Comparison of ENCODE assay signal across 9 cellular contexts in genomic region chr1:172826096-172826741, GRCh38.
DNase-seq lines count a peak whose midpoint lies in the region; ATAC-seq lines count a peak whose summit lies in the region.
"Had no signal": no experiment of that assay in that cellular context is flagged by ENCODE, and none has a peak within 500 bp of the region (broad histone marks: within the 10 kb centered on the region; RNA-seq: fewer than 3 reads in every experiment).

No MANE protein-coding gene starts in this region.

- no peak overlapping the region for H3K9ac ChIP-seq in SK-N-MC (ENCODE audit: insufficient read length)

- no peaks in the 10 kb centered on the region for H3K36me3 ChIP-seq in SK-N-MC (ENCODE audit: insufficient read depth, low read length)
- H3K36me3 ChIP-seq in naive thymus-derived CD4-positive, alpha-beta T cell (ENCODE audit: control insufficient read depth in 2 of 3, insufficient read depth in 3 of 3, low read length in 3 of 3) = no peaks in the 10 kb centered on the region

- CTCF ChIA-PET in naive thymus-derived CD4-positive, alpha-beta T cell (lab: Charles Lee) = interaction anchor here (0.6 to 2.6 kb wide), 11 partner anchors 9 to 604 kb away, joined by 3 to 42 read pairs (median 4); no protein-coding TSS in a partner anchor

- H3K4me1 Mint-ChIP-seq in naive thymus-derived CD4-positive, alpha-beta T cell = peaks cover 0 to 10% (median 0%) of the 10 kb centered on the region in 7 donors

- peaks cover 0 to 5% (median 0%) of the 10 kb centered on the region in 5 donors for H3K36me3 Mint-ChIP-seq in naive thymus-derived CD4-positive, alpha-beta T cell
- H3K36me3 Mint-ChIP-seq: activated naive CD4-positive, alpha-beta T cell treated with anti-CD3 and anti-CD28 coated beads, Interleukin-2, amount 50 U/mL, for 24 hours had no signal

- DNase-seq in GDM1 (lab: John Stamatoyannopoulos, UW) = peak; percentile 11
- DNase-seq in SK-N-MC (ENCODE audit: low read depth, low spot score) = peak; percentile 76
- DNase-seq in naive thymus-derived CD4-positive, alpha-beta T cell = peak in 1 of 9 donors; percentile 15

- H3K4me1 ChIP-seq in naive thymus-derived CD4-positive, alpha-beta T cell (ENCODE audit: control insufficient read depth in 2 of 2, insufficient read depth in 2 of 2, low read length in 2 of 2) = peaks cover 4 to 11% of the 10 kb centered on the region in 2 donors

- H3K4me3 Mint-ChIP-seq in naive thymus-derived CD4-positive, alpha-beta T cell = no peak overlapping the region
- H3K4me3 Mint-ChIP-seq: activated naive CD4-positive, alpha-beta T cell treated with anti-CD3 and anti-CD28 coated beads, Interleukin-2, amount 50 U/mL, for 24 hours had no signal

- H3K27ac Mint-ChIP-seq in naive thymus-derived CD4-positive, alpha-beta T cell = no peak overlapping the region
- H3K27ac Mint-ChIP-seq: activated naive CD4-positive, alpha-beta T cell treated with anti-CD3 and anti-CD28 coated beads, Interleukin-2, amount 50 U/mL, for 24 hours had no signal

- no peaks in the 10 kb centered on the region for H3K9me3 ChIP-seq in SK-N-MC (ENCODE audit: low read depth, low read length)
- no peaks in the 10 kb centered on the region for H3K9me3 ChIP-seq in naive thymus-derived CD4-positive, alpha-beta T cell (ENCODE audit: control insufficient read depth in 2 of 3, low read length in 3 of 3)

- H3K4me3 ChIP-seq in SK-N-MC = peak overlapping the region; percentile 63
- H3K4me3 ChIP-seq in naive thymus-derived CD4-positive, alpha-beta T cell (ENCODE audit: low read length) = no peak overlapping the region

- POLR2A ChIA-PET in naive thymus-derived CD4-positive, alpha-beta T cell (lab: Charles Lee) = interaction anchor here (0.8 to 1.4 kb wide), 5 partner anchors 9 to 378 kb away, joined by 3 to 5 read pairs (median 3); no protein-coding TSS in a partner anchor

- intact Hi-C loops in naive thymus-derived CD4-positive, alpha-beta T cell (cut with micrococcal nuclease) = loop anchor here (1.0 to 10.0 kb wide), 8 partner anchors 81 to 999 kb away; partner anchors contain the start of genes CENPL (in 1 of the 2) and DARS2 (in 1 of the 2)

- H3K9me3 Mint-ChIP-seq in naive thymus-derived CD4-positive, alpha-beta T cell = no peaks in the 10 kb centered on the region
- H3K9me3 Mint-ChIP-seq: activated naive CD4-positive, alpha-beta T cell treated with anti-CD3 and anti-CD28 coated beads, Interleukin-2, amount 50 U/mL, for 24 hours had no signal

- H3K27me3 ChIP-seq in naive thymus-derived CD4-positive, alpha-beta T cell (ENCODE audit: control insufficient read depth in 2 of 2, insufficient read depth in 2 of 2, low read length in 2 of 2) = no peaks in the 10 kb centered on the region

- peaks cover 0 to 28% (median 0%) of the 10 kb centered on the region in 5 donors for H3K27me3 Mint-ChIP-seq in naive thymus-derived CD4-positive, alpha-beta T cell
- H3K27me3 Mint-ChIP-seq: activated naive CD4-positive, alpha-beta T cell treated with anti-CD3 and anti-CD28 coated beads, Interleukin-2, amount 50 U/mL, for 24 hours had no signal

- ATAC-seq in HG03159 (IDR thresholded peaks at IDR 0.05; ENCODE audit: unreplicated experiment) (peak; percentile 63), esophagus mucosa (peak; percentile 80), HG03196 (IDR thresholded peaks at IDR 0.05; ENCODE audit: unreplicated experiment) (no peak), GM18520 (IDR thresholded peaks at IDR 0.05; ENCODE audit: unreplicated experiment) (no peak), GM21619 (IDR thresholded peaks at IDR 0.05; ENCODE audit: unreplicated experiment) (no peak)
- peak; percentile 49 for ATAC-seq in naive thymus-derived CD4-positive, alpha-beta T cell

- peak overlapping the region; percentile 50 for H3K27ac ChIP-seq in SK-N-MC
- H3K27ac ChIP-seq in naive thymus-derived CD4-positive, alpha-beta T cell (ENCODE audit: low read depth, low read length) = no peak overlapping the region

Comparison
In these comparisons a context has a peak if more than half of its experiments do, and no peak if none do; other contexts are left out.
1. ATAC-seq: peak in HG03159 (single experiment), esophagus mucosa (single experiment) and naive thymus-derived CD4-positive, alpha-beta T cell (single experiment); none in HG03196 (single experiment), GM18520 (single experiment) and GM21619 (single experiment).